In the genomic region with DNA sequence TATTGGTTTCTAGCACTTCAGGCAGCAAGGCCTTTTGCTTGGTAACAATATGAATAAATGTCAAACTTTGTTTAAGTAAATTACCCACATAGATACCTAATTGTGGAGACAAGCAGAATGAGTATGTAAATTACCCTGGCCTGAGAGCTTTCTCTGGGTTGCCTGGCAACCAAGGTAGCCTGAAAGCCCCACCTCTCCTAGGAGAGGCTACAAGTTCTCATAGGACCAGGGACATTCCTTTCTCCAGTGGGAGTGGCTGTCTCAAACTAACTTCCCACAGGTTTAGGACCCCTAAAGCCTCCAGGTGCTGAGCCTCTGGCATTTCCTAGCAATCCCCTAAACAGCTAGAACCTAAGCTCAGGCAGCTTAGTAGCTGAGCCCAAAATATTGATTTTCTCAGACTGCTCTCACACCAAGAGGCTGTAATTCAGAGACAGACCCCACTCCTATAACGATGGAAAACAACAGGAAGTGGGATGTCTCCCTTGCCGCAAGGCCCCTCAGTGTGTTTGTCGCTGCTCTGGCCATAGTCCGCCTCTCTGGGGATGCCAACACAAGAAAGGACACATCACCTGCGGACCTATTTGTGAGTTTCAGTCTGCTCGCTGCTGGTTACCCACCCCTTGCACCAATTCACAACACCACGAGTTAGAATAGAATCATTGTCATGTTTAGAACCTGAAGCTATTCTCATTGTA, we compare ENCODE assay signal across 1 cellular context.
TF ChIP-seq lines count a peak whose summit lies in the region.

No MANE protein-coding gene starts in this region.

TF ChIP-seq in GM12878, 131 proteins besides CTCF, POLR2A, EP300 and RAD21 (continued from another document):
- TF ChIP-seq, protein P1, sequence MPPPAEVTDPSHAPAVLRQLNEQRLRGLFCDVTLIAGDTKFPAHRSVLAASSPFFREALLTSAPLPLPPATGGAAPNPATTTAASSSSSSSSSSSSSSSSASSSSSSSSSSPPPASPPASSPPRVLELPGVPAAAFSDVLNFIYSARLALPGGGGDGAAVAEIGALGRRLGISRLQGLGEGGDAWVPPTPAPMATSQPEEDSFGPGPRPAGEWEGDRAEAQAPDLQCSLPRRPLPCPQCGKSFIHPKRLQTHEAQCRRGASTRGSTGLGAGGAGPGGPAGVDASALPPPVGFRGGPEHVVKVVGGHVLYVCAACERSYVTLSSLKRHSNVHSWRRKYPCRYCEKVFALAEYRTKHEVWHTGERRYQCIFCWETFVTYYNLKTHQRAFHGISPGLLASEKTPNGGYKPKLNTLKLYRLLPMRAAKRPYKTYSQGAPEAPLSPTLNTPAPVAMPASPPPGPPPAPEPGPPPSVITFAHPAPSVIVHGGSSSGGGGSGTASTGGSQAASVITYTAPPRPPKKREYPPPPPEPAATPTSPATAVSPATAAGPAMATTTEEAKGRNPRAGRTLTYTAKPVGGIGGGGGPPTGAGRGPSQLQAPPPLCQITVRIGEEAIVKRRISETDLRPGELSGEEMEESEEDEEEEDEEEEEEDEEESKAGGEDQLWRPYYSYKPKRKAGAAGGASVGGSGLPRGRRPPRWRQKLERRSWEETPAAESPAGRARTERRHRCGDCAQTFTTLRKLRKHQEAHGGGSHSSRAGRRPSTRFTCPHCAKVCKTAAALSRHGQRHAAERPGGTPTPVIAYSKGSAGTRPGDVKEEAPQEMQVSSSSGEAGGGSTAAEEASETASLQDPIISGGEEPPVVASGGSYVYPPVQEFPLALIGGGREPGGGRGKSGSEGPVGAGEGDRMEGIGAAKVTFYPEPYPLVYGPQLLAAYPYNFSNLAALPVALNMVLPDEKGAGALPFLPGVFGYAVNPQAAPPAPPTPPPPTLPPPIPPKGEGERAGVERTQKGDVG (CRISPR knock-in tag; IDR thresholded peaks at IDR 0.05), result no peak
- TF ChIP-seq POU2F2 (IDR thresholded peaks at IDR 0.05; ENCODE audit: borderline replicate concordance, low read depth, low read length) (peak; percentile 42; the same call in 1 of the 3 replicates), BMI1 (IDR thresholded peaks at IDR 0.05; ENCODE audit: borderline replicate concordance) (peak; percentile 89)
TF ChIP-seq in GM12878: peak in this region for 2.
